8 cellular contexts compared by ENCODE assay signal in the genomic region with DNA sequence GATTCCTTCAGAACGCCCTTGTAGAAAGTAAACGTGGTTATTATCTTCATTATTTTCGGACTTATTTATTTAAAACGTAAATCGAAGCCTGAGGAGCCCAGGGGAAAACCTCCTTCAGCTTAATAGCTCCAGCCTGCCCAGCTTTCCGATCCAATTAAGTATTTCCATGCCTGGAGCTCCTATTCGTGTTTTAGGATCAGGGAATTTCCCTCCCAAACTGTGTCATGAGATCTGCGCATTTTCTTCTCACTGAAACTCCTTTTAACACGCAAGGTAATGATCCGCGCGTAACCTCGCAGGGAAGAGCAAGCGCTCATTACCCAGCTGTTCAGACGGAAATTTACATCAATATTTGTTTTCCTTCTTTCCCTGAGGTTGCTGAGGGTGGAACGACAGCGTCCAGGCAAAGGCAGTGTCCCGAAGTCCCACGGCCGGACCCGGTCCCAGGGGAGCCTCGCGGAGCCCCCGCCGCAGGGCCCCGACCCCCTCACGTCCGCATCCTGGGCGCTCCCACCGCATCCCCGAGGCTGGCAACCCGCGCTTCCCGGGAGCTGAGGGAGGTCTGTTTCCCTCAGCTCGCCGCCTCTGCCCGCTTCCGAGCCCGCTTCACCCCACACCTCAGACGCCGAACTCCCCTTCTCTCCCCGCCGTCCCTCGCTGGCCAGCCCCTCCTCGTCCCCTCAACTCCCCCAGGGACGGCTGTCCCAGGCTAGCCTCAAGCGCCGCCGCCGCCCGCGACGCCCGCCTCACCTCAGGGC. TPM values are rescaled to one million over a fixed set of nuclear protein-coding genes. Genes with fewer than 3 reads are reported as not detected.
DNase-seq lines count a peak whose midpoint lies in the region; ATAC-seq and TF ChIP-seq lines count a peak whose summit lies in the region.

No MANE protein-coding gene starts in this region.

- H3K4me1 Mint-ChIP-seq in activated T-cell treated with anti-CD3 and anti-CD28 coated beads, Interleukin-2, amount 50 U/mL, for 4 hours (ENCODE audit: low read depth), result peaks cover 32% of the 10 kb centered on the region
- H3K4me1 Mint-ChIP-seq in osteocyte (ENCODE audit: unreplicated experiment), result peaks cover 14% of the 10 kb centered on the region

- TF ChIP-seq POLR2A in gastroesophageal sphincter (IDR thresholded peaks at IDR 0.05), result no peak

- H3K27ac ChIP-seq in gastroesophageal sphincter, result peak overlapping the region; percentile 76 to 95 (median 89)

- no peaks in the 10 kb centered on the region for H3K27me3 ChIP-seq in gastroesophageal sphincter

- no peak for TF ChIP-seq EP300 in gastroesophageal sphincter (IDR thresholded peaks at IDR 0.05)

- peaks cover 3% of the 10 kb centered on the region for H3K27me3 Mint-ChIP-seq in activated T-cell treated with anti-CD3 and anti-CD28 coated beads, Interleukin-2, amount 50 U/mL, for 4 hours (ENCODE audit: low read depth)
- H3K27me3 Mint-ChIP-seq in osteocyte (ENCODE audit: unreplicated experiment), result peaks cover 3% of the 10 kb centered on the region

- peaks cover 3% of the 10 kb centered on the region for H3K36me3 Mint-ChIP-seq in activated T-cell treated with anti-CD3 and anti-CD28 coated beads, Interleukin-2, amount 50 U/mL, for 4 hours (ENCODE audit: insufficient read depth)
- peaks cover 4% of the 10 kb centered on the region for H3K36me3 Mint-ChIP-seq in osteocyte (ENCODE audit: unreplicated experiment)

- TF ChIP-seq CTCF in gastroesophageal sphincter (IDR thresholded peaks at IDR 0.05) (no peak), osteocyte (IDR thresholded peaks at IDR 0.05) (no peak)

- peak; percentile 2 for ATAC-seq in GM18502 (IDR thresholded peaks at IDR 0.05; ENCODE audit: poor library complexity, unreplicated experiment)
- ATAC-seq in HG03432 (IDR thresholded peaks at IDR 0.05; ENCODE audit: unreplicated experiment), result peak; percentile 14
- ATAC-seq in activated T-cell treated with anti-CD3 and anti-CD28 coated beads, Interleukin-2, amount 50 U/mL, for 4 hours, result no peak
- ATAC-seq in gastroesophageal sphincter, result no peak

- no peaks in the 10 kb centered on the region for H3K9me3 Mint-ChIP-seq in activated T-cell treated with anti-CD3 and anti-CD28 coated beads, Interleukin-2, amount 50 U/mL, for 4 hours
- no peaks in the 10 kb centered on the region for H3K9me3 Mint-ChIP-seq in osteocyte (ENCODE audit: unreplicated experiment)

- H3K27ac Mint-ChIP-seq in osteocyte (ENCODE audit: unreplicated experiment), result peak overlapping the region; percentile 91

- peaks cover 0 to 27% (median 5%) of the 10 kb centered on the region in 3 donors for H3K4me1 ChIP-seq in gastroesophageal sphincter

- peak overlapping the region; percentile 75 to 85 for H3K4me3 ChIP-seq in gastroesophageal sphincter

- H3K4me3 Mint-ChIP-seq in activated T-cell treated with anti-CD3 and anti-CD28 coated beads, Interleukin-2, amount 50 U/mL, for 4 hours, result peak overlapping the region; percentile 96
- H3K4me3 Mint-ChIP-seq in osteocyte (ENCODE audit: unreplicated experiment), result peak overlapping the region; percentile 94

- no peaks in the 10 kb centered on the region for H3K36me3 ChIP-seq in gastroesophageal sphincter

- 0 to 6% methylated on average over 9 to 17 of the region's 54 CpGs for WGBS in gastroesophageal sphincter (ENCODE audit: low coverage in 1 of 2), 2 donors

- DNase-seq in AG20443 (ENCODE audit: low spot score) (peak; percentile 31), osteocyte (ENCODE audit: extremely low spot score, unreplicated experiment) (no peak), SKM-1 (lab: John Stamatoyannopoulos, UW; ENCODE audit: unreplicated experiment) (no peak), AML-193 (lab: John Stamatoyannopoulos, UW) (no peak)
- peak; percentile 4 for DNase-seq in activated T-cell treated with anti-CD3 and anti-CD28 coated beads, Interleukin-2, amount 50 U/mL, for 4 hours

- H3K9me3 ChIP-seq in gastroesophageal sphincter, result no peaks in the 10 kb centered on the region

RNA-seq across cellular contexts. Expression of a gene that starts 0.5 kb away (rescaled TPM):
- total RNA-seq in activated T-cell treated with anti-CD3 and anti-CD28 coated beads, Interleukin-2, amount 50 U/mL, for 4 hours, result 10 to 100 TPM in 2 of 3 donors, 1 to 10 TPM in 1; 8.6 to 13.6 (median 12.0) TPM
- 10 to 100 TPM in 3 of 4 donors, 1 to 10 TPM in 1; 9.4 to 42.0 (median 22.0) TPM for total RNA-seq in gastroesophageal sphincter
- 15.9 and 18.9 TPM in 2 replicates for total RNA-seq in osteocyte

Comparison
In these comparisons a context has a peak if more than half of its experiments do, and no peak if none do; other contexts are left out.
1. DNase-seq: peak in AG20443 (single experiment) and activated T-cell treated with anti-CD3 and anti-CD28 coated beads, Interleukin-2, amount 50 U/mL, for 4 hours (single experiment); none in osteocyte (single experiment), SKM-1 (single experiment) and AML-193 (0 of 2).
2. ATAC-seq: peak in GM18502 (single experiment) and HG03432 (single experiment); none in activated T-cell treated with anti-CD3 and anti-CD28 coated beads, Interleukin-2, amount 50 U/mL, for 4 hours (0 of 2) and gastroesophageal sphincter (single experiment).